In the genomic region with DNA sequence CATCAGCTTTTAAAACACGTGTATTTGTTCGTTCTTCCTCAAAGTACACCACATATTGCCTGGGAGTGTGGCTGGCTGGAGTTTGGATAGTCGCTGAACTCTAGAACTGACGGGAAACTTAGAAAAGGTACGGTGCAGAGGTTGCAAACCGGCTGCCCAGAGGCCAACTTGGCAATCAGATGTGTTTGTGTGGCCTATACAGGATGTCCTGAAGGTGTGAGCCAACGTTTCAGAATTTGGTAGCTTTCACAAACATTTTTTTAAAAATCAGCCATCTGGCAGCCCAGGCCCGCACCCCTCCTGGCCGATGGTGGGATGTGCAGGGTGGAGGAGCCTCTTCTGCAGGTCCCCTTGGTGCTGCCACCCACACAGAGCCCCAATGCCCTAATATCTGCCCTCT, we compare ENCODE assay signal across 2 cellular contexts.
TF ChIP-seq lines count a peak whose summit lies in the region.

No MANE protein-coding gene starts in this region.

TF ChIP-seq in A549, 52 proteins besides CTCF, POLR2A, EP300 and RAD21 (continued from another document):
- TF ChIP-seq, protein P1, sequence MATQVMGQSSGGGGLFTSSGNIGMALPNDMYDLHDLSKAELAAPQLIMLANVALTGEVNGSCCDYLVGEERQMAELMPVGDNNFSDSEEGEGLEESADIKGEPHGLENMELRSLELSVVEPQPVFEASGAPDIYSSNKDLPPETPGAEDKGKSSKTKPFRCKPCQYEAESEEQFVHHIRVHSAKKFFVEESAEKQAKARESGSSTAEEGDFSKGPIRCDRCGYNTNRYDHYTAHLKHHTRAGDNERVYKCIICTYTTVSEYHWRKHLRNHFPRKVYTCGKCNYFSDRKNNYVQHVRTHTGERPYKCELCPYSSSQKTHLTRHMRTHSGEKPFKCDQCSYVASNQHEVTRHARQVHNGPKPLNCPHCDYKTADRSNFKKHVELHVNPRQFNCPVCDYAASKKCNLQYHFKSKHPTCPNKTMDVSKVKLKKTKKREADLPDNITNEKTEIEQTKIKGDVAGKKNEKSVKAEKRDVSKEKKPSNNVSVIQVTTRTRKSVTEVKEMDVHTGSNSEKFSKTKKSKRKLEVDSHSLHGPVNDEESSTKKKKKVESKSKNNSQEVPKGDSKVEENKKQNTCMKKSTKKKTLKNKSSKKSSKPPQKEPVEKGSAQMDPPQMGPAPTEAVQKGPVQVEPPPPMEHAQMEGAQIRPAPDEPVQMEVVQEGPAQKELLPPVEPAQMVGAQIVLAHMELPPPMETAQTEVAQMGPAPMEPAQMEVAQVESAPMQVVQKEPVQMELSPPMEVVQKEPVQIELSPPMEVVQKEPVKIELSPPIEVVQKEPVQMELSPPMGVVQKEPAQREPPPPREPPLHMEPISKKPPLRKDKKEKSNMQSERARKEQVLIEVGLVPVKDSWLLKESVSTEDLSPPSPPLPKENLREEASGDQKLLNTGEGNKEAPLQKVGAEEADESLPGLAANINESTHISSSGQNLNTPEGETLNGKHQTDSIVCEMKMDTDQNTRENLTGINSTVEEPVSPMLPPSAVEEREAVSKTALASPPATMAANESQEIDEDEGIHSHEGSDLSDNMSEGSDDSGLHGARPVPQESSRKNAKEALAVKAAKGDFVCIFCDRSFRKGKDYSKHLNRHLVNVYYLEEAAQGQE (IDR thresholded peaks at IDR 0.05): no peak
- TF ChIP-seq, protein P2, sequence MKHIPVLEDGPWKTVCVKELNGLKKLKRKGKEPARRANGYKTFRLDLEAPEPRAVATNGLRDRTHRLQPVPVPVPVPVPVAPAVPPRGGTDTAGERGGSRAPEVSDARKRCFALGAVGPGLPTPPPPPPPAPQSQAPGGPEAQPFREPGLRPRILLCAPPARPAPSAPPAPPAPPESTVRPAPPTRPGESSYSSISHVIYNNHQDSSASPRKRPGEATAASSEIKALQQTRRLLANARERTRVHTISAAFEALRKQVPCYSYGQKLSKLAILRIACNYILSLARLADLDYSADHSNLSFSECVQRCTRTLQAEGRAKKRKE (CRISPR knock-in tag; IDR thresholded peaks at IDR 0.05; ENCODE audit: low read depth): no peak

TF ChIP-seq in liver, 16 proteins besides CTCF, POLR2A, EP300 and RAD21 (continued from another document):
- TF ChIP-seq, protein P1 (IDR thresholded peaks at IDR 0.05): peak; percentile 77
- peak; percentile 97 to 98 for TF ChIP-seq HNF4A (conservative IDR thresholded peaks at IDR 0.05)
- TF ChIP-seq, protein P3, sequence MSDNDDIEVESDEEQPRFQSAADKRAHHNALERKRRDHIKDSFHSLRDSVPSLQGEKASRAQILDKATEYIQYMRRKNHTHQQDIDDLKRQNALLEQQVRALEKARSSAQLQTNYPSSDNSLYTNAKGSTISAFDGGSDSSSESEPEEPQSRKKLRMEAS (IDR thresholded peaks at IDR 0.05): peak; percentile 94
- peak in 1 of 2 donors; percentile 53 for TF ChIP-seq GABPA (IDR thresholded peaks at IDR 0.05 in 1 of 2, conservative IDR thresholded peaks at IDR 0.05 in 1 of 2)
TF ChIP-seq in liver: peak in this region for 15.
